ENCODE assay signal across 8 cellular contexts in the genomic region with DNA sequence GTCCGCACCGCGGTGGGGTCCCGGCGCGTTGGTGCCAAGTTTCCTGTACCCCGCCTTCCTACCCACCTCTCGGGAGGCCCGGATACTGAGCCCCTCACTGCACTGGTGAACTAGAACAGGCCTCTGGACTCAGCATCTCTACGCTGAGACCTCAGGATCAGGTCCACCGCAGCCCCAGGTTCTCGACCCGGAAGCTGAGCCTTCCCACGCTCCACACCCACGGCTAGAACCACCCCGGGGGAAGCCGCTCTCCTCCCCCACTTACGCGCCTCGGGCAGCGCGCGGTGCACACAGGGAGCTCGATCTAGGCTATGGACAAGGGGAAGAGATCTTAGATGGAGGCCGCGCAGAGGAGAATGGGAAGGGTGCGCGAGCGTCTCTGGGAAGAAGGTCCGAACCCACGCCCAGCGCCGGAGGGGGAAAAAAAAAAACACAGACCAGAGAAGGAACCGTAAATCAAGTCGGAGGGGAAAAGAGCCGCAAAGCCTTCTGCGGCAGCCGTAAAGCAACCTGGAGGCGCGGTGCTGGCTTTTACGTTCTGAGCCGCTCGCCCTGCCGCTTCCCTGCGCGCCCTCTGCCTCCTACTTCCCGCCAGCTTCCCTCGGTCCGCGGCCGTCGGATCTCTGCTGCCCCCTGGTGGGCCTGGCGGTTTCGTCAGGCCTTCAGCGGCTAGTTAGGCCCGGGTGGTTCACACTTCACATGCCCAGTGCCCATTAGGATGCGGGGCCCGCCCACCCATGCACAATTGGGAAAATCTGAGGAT. TPM values are rescaled to one million over a fixed set of nuclear protein-coding genes. Genes with fewer than 3 reads are reported as not detected.
A peak's percentile ranks its signal among the peaks of the same experiment; 100 is the strongest.
DNase-seq lines count a peak whose midpoint lies in the region; ATAC-seq and TF ChIP-seq lines count a peak whose summit lies in the region.

Gene RAD52, minus strand, starts transcription at position 358 of the 763 bp plus-strand sequence. CDS start 16,636 bp downstream, outside the sequence.

- no peaks in the 10 kb centered on the region for H3K27me3 Mint-ChIP-seq in type B pancreatic cell

- H3K4me3 ChIP-seq in adipocyte (ENCODE audit: low read length) (peak within 1 kb of the TSS; percentile 99), cardiac muscle cell (peak within 1 kb of the TSS; percentile 53), trophoblast cell (ENCODE audit: low read depth, low read length) (peak within 1 kb of the TSS; percentile 85)

- peaks cover 16% of the 10 kb centered on the region for H3K36me3 Mint-ChIP-seq in type B pancreatic cell

- ATAC-seq in HG02759 (IDR thresholded peaks at IDR 0.05; ENCODE audit: unreplicated experiment): peak; percentile 86

- H4K91ac ChIP-seq in trophoblast cell (ENCODE audit: low read depth, low read length): peak within 1 kb of the TSS; percentile 94

- H4K8ac ChIP-seq in trophoblast cell (ENCODE audit: low read depth, low read length): peak within 1 kb of the TSS; percentile 90

- H3K79me1 ChIP-seq in trophoblast cell (ENCODE audit: low read length): peaks cover 11% of the 10 kb centered on the region

- H3K27me3 ChIP-seq in adipocyte (replicated peaks; ENCODE audit: control insufficient read depth, insufficient read depth, low read length): no peaks in the 10 kb centered on the region
- no peaks in the 10 kb centered on the region for H3K27me3 ChIP-seq in cardiac muscle cell
- no peaks in the 10 kb centered on the region for H3K27me3 ChIP-seq in trophoblast cell (ENCODE audit: insufficient read depth, low read length)

- H3K9me3 ChIP-seq in adipocyte (ENCODE audit: control insufficient read depth, low read length) (no peaks in the 10 kb centered on the region), cardiac muscle cell (ENCODE audit: low read depth) (no peaks in the 10 kb centered on the region), trophoblast cell (ENCODE audit: insufficient read depth, low read depth, low read length) (no peaks in the 10 kb centered on the region)

- H3K18ac ChIP-seq in trophoblast cell (ENCODE audit: low read length): peak within 1 kb of the TSS; percentile 96

- WGBS in trophoblast cell (ENCODE audit: extremely low coverage, insufficient coverage, insufficient read length): no CpG with 5 or more reads among the region's 58 CpGs

- H3K14ac ChIP-seq in trophoblast cell (ENCODE audit: low read length): peak within 1 kb of the TSS; percentile 73

- H3K4ac ChIP-seq in trophoblast cell (ENCODE audit: low read depth, low read length): peak within 1 kb of the TSS; percentile 37

- peak within 1 kb of the TSS; percentile 98 for H3K9ac ChIP-seq in adipocyte (ENCODE audit: low read length)
- H3K9ac ChIP-seq in trophoblast cell (ENCODE audit: low read length): peak within 1 kb of the TSS; percentile 97

- peak within 1 kb of the TSS; percentile 45 for H2BK5ac ChIP-seq in trophoblast cell (ENCODE audit: low read depth, low read length, poor library complexity)

- peaks cover 8% of the 10 kb centered on the region for H3K79me2 ChIP-seq in trophoblast cell (ENCODE audit: control insufficient read depth, insufficient read depth, low read length, poor library complexity)

- peak within 1 kb of the TSS; percentile 98 for H3K4me3 Mint-ChIP-seq in type B pancreatic cell

- peaks cover 4% of the 10 kb centered on the region for H3K4me1 Mint-ChIP-seq in type B pancreatic cell (ENCODE audit: unreplicated experiment)

- DNase-seq in NCI-H1417 (lab: John Stamatoyannopoulos, UW) (peak; percentile 96 to 100 (median 98)), SW480 (ENCODE audit: low spot score) (peak; percentile 100), adipocyte (ENCODE audit: low read depth) (peak; percentile 100), cardiac muscle cell (ENCODE audit: low read depth in 1 of 2, low spot score in 1 of 2) (peak; percentile 98 to 100), trophoblast cell (peak; percentile 99), type B pancreatic cell (ENCODE audit: extremely low spot score, unreplicated experiment) (peak; percentile 99)

- peak within 1 kb of the TSS; percentile 95 for H4K12ac ChIP-seq in trophoblast cell (ENCODE audit: low read depth, low read length)

- peak; percentile 88 for TF ChIP-seq CTCF in GM12872 (IDR thresholded peaks at IDR 0.05; ENCODE audit: insufficient read depth, low read depth, low read length)
- TF ChIP-seq CTCF in cardiac muscle cell (IDR thresholded peaks at IDR 0.05; ENCODE audit: low read depth, low read length): peak; percentile 95
- TF ChIP-seq CTCF in type B pancreatic cell (conservative IDR thresholded peaks at IDR 0.05): peak; percentile 99

- peak within 1 kb of the TSS; percentile 97 for H2AFZ ChIP-seq in trophoblast cell (ENCODE audit: insufficient read depth, low read length, poor library complexity)

- peak within 1 kb of the TSS; percentile 73 for H2AK5ac ChIP-seq in trophoblast cell (ENCODE audit: low read length)

- peak within 1 kb of the TSS; percentile 32 for H2BK12ac ChIP-seq in trophoblast cell (ENCODE audit: low read length)

- no peaks in the 10 kb centered on the region for H3K36me3 ChIP-seq in adipocyte (ENCODE audit: control insufficient read depth, insufficient read depth, low read length, severe bottlenecking)
- no peaks in the 10 kb centered on the region for H3K36me3 ChIP-seq in cardiac muscle cell
- H3K36me3 ChIP-seq in trophoblast cell (ENCODE audit: control insufficient read depth in 1 of 2, insufficient read depth in 2 of 2, low read length in 2 of 2): no peaks in the 10 kb centered on the region

- no peaks in the 10 kb centered on the region for H3K9me3 Mint-ChIP-seq in type B pancreatic cell

- H3K27ac ChIP-seq in cardiac muscle cell (peak within 1 kb of the TSS; percentile 92), trophoblast cell (ENCODE audit: low read depth, low read length) (peak within 1 kb of the TSS; percentile 94)

- H3K27ac Mint-ChIP-seq in type B pancreatic cell: peak within 1 kb of the TSS; percentile 97

- no peak within 1 kb of the TSS for H3K23ac ChIP-seq in trophoblast cell (ENCODE audit: low read length)

- H2BK120ac ChIP-seq in trophoblast cell (ENCODE audit: insufficient read depth, low read length, poor library complexity): peak within 1 kb of the TSS; percentile 95

- H3K4me1 ChIP-seq in adipocyte (ENCODE audit: control insufficient read depth, insufficient read depth, low read length): peaks cover 31% of the 10 kb centered on the region
- peaks cover 6% of the 10 kb centered on the region for H3K4me1 ChIP-seq in cardiac muscle cell (ENCODE audit: low read depth)
- H3K4me1 ChIP-seq in trophoblast cell (ENCODE audit: control insufficient read depth in 1 of 2, insufficient read depth in 2 of 2, low read length in 2 of 2): peaks cover 0 to 5% of the 10 kb centered on the region in 2 experiments

- peak within 1 kb of the TSS; percentile 82 for H3K4me2 ChIP-seq in trophoblast cell (ENCODE audit: low read length)

RNA-seq across cellular contexts. Expression of gene RAD52, which starts in this region (rescaled TPM):
- total RNA-seq in cardiac muscle cell: 31.2 and 49.8 TPM in 2 replicates
- polyA plus RNA-seq in cardiac muscle cell: 11.2 and 18.8 TPM in 2 replicates
- polyA plus RNA-seq in trophoblast cell (2013): 7.8 and 8.2 TPM in 2 replicates
- 28.3 and 32.8 TPM in 2 replicates for total RNA-seq in type B pancreatic cell (ENCODE audit: low replicate concordance)

Comparison
In these comparisons a context has a peak if more than half of its experiments do, and no peak if none do; other contexts are left out.
1. Peak in every context shown above with its lines: DNase-seq, ATAC-seq, H3K4me3 ChIP-seq and H3K27ac ChIP-seq.